In the genomic region with DNA sequence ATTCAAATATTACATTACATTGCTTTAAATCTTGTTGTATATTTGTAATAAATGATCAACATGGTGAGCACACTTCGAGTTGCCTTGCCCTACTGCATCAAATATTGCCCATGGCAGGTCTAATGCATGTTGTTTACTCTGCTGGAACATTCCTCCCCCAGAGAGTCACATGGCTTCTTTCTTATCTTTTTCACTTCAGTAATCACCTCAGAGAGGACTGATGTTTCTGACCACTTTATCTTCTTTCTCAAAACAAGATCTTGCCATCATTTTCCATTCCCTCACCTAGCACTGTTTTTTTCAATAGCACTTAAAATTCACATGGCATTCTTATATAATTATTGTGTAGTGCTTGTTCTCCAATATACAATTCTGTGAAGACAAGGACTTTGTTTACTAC, we compare ENCODE assay signal across 24 cellular contexts.
A peak's percentile ranks its signal among the peaks of the same experiment; 100 is the strongest.
DNase-seq lines count a peak whose midpoint lies in the region; TF ChIP-seq lines count a peak whose summit lies in the region.
"Had no signal": no experiment of that assay in that cellular context is flagged by ENCODE, and none has a peak within 500 bp of the region (broad histone marks: within the 10 kb centered on the region; RNA-seq: fewer than 3 reads in every experiment).

No MANE protein-coding gene starts in this region.

- intact Hi-C loops in Calu3 (cut with micrococcal nuclease; ENCODE audit: unreplicated experiment) = no loop called here

- no peaks in the 10 kb centered on the region for H4K20me1 ChIP-seq in hepatocyte (ENCODE audit: insufficient read depth, poor library complexity, severe bottlenecking)

- no peaks in the 10 kb centered on the region for H3K79me2 ChIP-seq in hepatocyte

- no peak overlapping the region for H2AFZ ChIP-seq in hepatocyte

- H3K4me2 ChIP-seq in hepatocyte = no peak overlapping the region
- H3K4me2 ChIP-seq: A549 had no signal

- peak overlapping the region; percentile 22; the same call in 1 of the 2 replicates for H3K27ac ChIP-seq in 22Rv1
- no peak overlapping the region for H3K27ac ChIP-seq in hepatocyte
- H3K27ac ChIP-seq: A549, RWPE1 had no signal

- 76% methylated on average over 1 of the region's 1 CpG for WGBS in hepatocyte (ENCODE audit: low lambda C conversion rate, missing lambda C conversion rate)

- no peaks in the 10 kb centered on the region for H3K9me3 Mint-ChIP-seq in Calu3 (ENCODE audit: low read depth, unreplicated experiment)
- H3K9me3 Mint-ChIP-seq: CD8-positive, alpha-beta memory T cell had no signal

- TF ChIP-seq CTCF in 22Rv1 (IDR thresholded peaks at IDR 0.05) = no peak
- no peak for TF ChIP-seq CTCF in Calu3 (IDR thresholded peaks at IDR 0.05; ENCODE audit: unreplicated experiment)
- TF ChIP-seq CTCF in hepatocyte (IDR thresholded peaks at IDR 0.05; ENCODE audit: poor library complexity) = no peak

- no peaks in the 10 kb centered on the region for H3K36me3 ChIP-seq in hepatocyte (replicated peaks; ENCODE audit: insufficient read depth, low read depth)
- H3K36me3 ChIP-seq: HAP-1 had no signal

- no peaks in the 10 kb centered on the region for H3K9me3 ChIP-seq in hepatocyte (ENCODE audit: low read depth)
- H3K9me3 ChIP-seq: A549, HAP-1 had no signal

- peak overlapping the region; percentile 8 for H3K27ac Mint-ChIP-seq in Calu3 (ENCODE audit: unreplicated experiment)
- H3K27ac Mint-ChIP-seq: CD14-positive monocyte had no signal

- H3K36me3 Mint-ChIP-seq in Calu3 (ENCODE audit: insufficient read depth, unreplicated experiment) = peaks cover 5% of the 10 kb centered on the region
- H3K36me3 Mint-ChIP-seq: CD14-positive monocyte had no signal

- no peak overlapping the region for H3K4me3 Mint-ChIP-seq in Calu3 (ENCODE audit: low read depth, unreplicated experiment)
- H3K4me3 Mint-ChIP-seq: CD14-positive monocyte; CD8-positive, alpha-beta memory T cell had no signal

- H3K4me1 ChIP-seq in hepatocyte (ENCODE audit: insufficient read depth) = no peaks in the 10 kb centered on the region
- H3K4me1 ChIP-seq: HAP-1 had no signal

- no peak overlapping the region for H3K4me3 ChIP-seq in hepatocyte
- H3K4me3 ChIP-seq: A549, HAP-1 had no signal

- DNase-seq in Calu3 = no peak
- peak; percentile 21 for DNase-seq in NCI-H226
- DNase-seq in hepatocyte (ENCODE audit: low spot score) = peak; percentile 19
- no peak for DNase-seq in COLO668 (lab: John Stamatoyannopoulos, UW; ENCODE audit: unreplicated experiment)
- DNase-seq in superior temporal gyrus (ENCODE audit: extremely low spot score) = no peak
- no peak for DNase-seq in activated T-cell treated with anti-CD3 and anti-CD28 coated beads, Interleukin-2, amount 50 U/mL, for 1 hour
- DNase-seq in NCI-H1694 treated with DMSO at 0.1 percent for 48 hours (lab: John Stamatoyannopoulos, UW) = no peak
- DNase-seq: CD8-positive, alpha-beta memory T cell; DMS153; DND-41; GOT3; Karpas-422; NCI-H1092 treated with DMSO at 0.1 percent for 48 hours; NCI-H1436; NCI-H1930; NCI-H2107; NCI-H526 treated with DMSO at 0.1 percent for 48 hours; SHP77; T-helper 1 cell had no signal

- H3K9me2 ChIP-seq in hepatocyte (replicated peaks; ENCODE audit: insufficient read depth) = no peaks in the 10 kb centered on the region

- H3K27me3 Mint-ChIP-seq in Calu3 (ENCODE audit: unreplicated experiment) = no peaks in the 10 kb centered on the region

- BruUV-seq in Calu3 (replicated peaks; lab: Mats Ljungman, UMichigan) = no TSS peak

- H3K4me1 Mint-ChIP-seq in Calu3 (ENCODE audit: low read depth, unreplicated experiment) = peaks cover 34% of the 10 kb centered on the region
- H3K4me1 Mint-ChIP-seq: CD14-positive monocyte had no signal

- no peaks in the 10 kb centered on the region for H3K27me3 ChIP-seq in hepatocyte

- CTCF ChIA-PET in Calu3 (lab: Charles Lee) = no interaction called here

Comparison
In these comparisons a context has a peak if more than half of its experiments do, and no peak if none do; other contexts are left out.
1. DNase-seq: peak in NCI-H226 (single experiment) and hepatocyte (single experiment); none in Calu3 (single experiment), COLO668 (single experiment), superior temporal gyrus (single experiment), activated T-cell treated with anti-CD3 and anti-CD28 coated beads, Interleukin-2, amount 50 U/mL, for 1 hour (single experiment) and NCI-H1694 treated with DMSO at 0.1 percent for 48 hours (single experiment).